In the genomic region with DNA sequence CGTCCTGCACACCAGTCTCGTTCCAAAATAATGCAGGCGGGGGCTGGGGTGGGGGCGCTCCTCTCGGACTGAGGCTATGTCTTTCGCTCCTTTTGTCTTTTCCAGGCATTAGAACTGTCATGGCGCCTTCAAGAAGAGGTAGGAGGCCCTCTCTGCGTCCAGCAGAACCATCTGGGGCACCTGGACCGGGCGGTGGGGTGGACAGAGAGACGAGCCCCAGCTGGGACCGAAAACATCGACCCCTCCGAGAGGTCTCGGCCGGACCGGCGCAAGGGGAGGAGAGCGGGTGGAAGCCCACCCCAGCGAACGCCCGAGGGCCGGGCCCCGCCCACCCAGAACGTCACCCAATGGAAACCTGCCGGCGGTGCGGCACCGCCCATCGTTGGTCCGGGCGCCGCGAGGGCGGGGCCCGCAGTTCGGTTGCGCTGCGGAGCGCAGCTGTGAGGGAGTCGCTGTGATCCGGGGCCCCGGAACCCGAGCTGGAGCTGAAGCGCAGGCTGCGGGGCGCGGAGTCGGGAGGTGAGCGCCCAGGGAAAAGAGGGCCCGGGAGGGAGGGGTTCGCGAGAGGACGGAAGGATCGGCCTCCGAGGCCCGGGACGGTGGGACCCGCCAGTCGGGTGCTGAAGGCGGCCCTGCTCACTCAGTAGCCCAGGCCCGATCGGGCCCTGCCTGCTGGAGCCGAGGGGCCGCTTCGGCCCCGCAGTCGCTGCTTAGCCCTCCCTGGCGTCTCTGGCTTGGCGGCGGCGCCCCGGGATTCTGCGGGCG, we compare ENCODE assay signal across 8 cellular contexts. TPM values are rescaled to one million over a fixed set of nuclear protein-coding genes. Genes with fewer than 3 reads are reported as not detected.
DNase-seq lines count a peak whose midpoint lies in the region; ATAC-seq and TF ChIP-seq lines count a peak whose summit lies in the region.

A gene (plus strand): TSS at position 419 of the 765 bp plus-strand sequence. CDS start 4,643 bp downstream, outside the sequence.

- H3K4me1 ChIP-seq in skeletal muscle tissue (ENCODE audit: control insufficient read depth in 3 of 3, insufficient read depth in 3 of 3, low read length in 3 of 3) = peaks cover 19 to 38% (median 28%) of the 10 kb centered on the region in 3 donors

- H3K9me3 ChIP-seq in iPS-18c (ENCODE audit: control insufficient read depth, insufficient read depth, low read length) = no peaks in the 10 kb centered on the region
- H3K9me3 ChIP-seq in skeletal muscle tissue (ENCODE audit: control insufficient read depth in 3 of 3, low read length in 3 of 3) = no peaks in the 10 kb centered on the region

- peaks cover 3 to 4% (median 3%) of the 10 kb centered on the region in 3 donors for H3K36me3 ChIP-seq in skeletal muscle tissue (ENCODE audit: control insufficient read depth in 3 of 3, insufficient read depth in 3 of 3, low read length in 3 of 3)

- no peaks in the 10 kb centered on the region for H3K27me3 ChIP-seq in skeletal muscle tissue (ENCODE audit: control insufficient read depth in 3 of 3, insufficient read depth in 3 of 3, low read length in 3 of 3)

- in situ Hi-C loops in ACHN (cut with HindIII; ENCODE audit: low pct_ligation_motif_present, low pct_unique_long_range_greater_than_20kb, low sequenced_read_pairs) = no loop called here
- in situ Hi-C loops in T47D (cut with HindIII; ENCODE audit: low pct_unique_long_range_greater_than_20kb, low sequenced_read_pairs) = no loop called here

- H3K4me3 ChIP-seq in iPS-18c (ENCODE audit: insufficient read depth, low read depth, low read length) (peak within 1 kb of the TSS; percentile 98), skeletal muscle tissue (ENCODE audit: low read length in 3 of 3) (peak within 1 kb of the TSS; percentile 90 to 93 (median 91))

- peak; percentile 86 for ATAC-seq in GM18868 (IDR thresholded peaks at IDR 0.05; ENCODE audit: unreplicated experiment)
- ATAC-seq in HG03103 (IDR thresholded peaks at IDR 0.05; ENCODE audit: low read depth, unreplicated experiment) = peak; percentile 80

- DNase-seq in ACHN = peak; percentile 90
- peak; percentile 88 for DNase-seq in NCI-H2196 treated with DMSO at 0.1 percent for 48 hours (lab: John Stamatoyannopoulos, UW; ENCODE audit: unreplicated experiment)
- DNase-seq in T47D (ENCODE audit: low read depth in 1 of 2, low spot score in 1 of 2) = peak; percentile 75 to 89

- peak within 1 kb of the TSS; percentile 89 for H3K27ac ChIP-seq in VCaP
- peak within 1 kb of the TSS; percentile 96 for H3K27ac ChIP-seq in skeletal muscle tissue (ENCODE audit: low read depth, low read length)

- peak within 1 kb of the TSS; percentile 95 to 97 (median 96) for H3K9ac ChIP-seq in skeletal muscle tissue (ENCODE audit: low read depth in 1 of 3, low read length in 3 of 3)

- TF ChIP-seq CTCF in VCaP (conservative IDR thresholded peaks at IDR 0.05) = no peak

RNA-seq across cellular contexts. Expression of the gene that starts here (rescaled TPM):
- total RNA-seq in skeletal muscle tissue = 81.4 TPM

Comparison
In these comparisons a context has a peak if more than half of its experiments do, and no peak if none do; other contexts are left out.
1. Peak in every context shown above with its lines: DNase-seq, ATAC-seq, H3K4me3 ChIP-seq and H3K27ac ChIP-seq.